Comparison of ENCODE assay signal across 11 cellular contexts in genomic region chr10:84493951-84494848, GRCh38.
DNase-seq lines count a peak whose midpoint lies in the region; ATAC-seq, FAIRE-seq and TF ChIP-seq lines count a peak whose summit lies in the region.
"Had no signal": no experiment of that assay in that cellular context is flagged by ENCODE, and none has a peak within 500 bp of the region (broad histone marks: within the 10 kb centered on the region; RNA-seq: fewer than 3 reads in every experiment).

No MANE protein-coding gene starts in this region.

- DNase-seq in AG20443 (ENCODE audit: low spot score) (peak; percentile 17), LHCN-M2 (ENCODE audit: low read depth) (peak; percentile 81), bronchial epithelial cell (ENCODE audit: low read depth) (peak; percentile 93), kidney tubule cell (ENCODE audit: low spot score) (peak; percentile 78), iPS-NIHi7 (ENCODE audit: extremely low spot score) (no peak)
- DNase-seq in stimulated activated CD4-positive, alpha-beta T cell treated with anti-CD3 and anti-CD28 coated beads, Interleukin-15, amount 100 ng/mL, for 24 hours = no peak
- no peak for DNase-seq in stimulated activated CD4-positive, alpha-beta T cell treated with anti-CD3 and anti-CD28 coated beads, Interleukin-1b, Interleukin-23, amount 100 ng/mL, for 48 hours
- DNase-seq: NCI-H1092, NCI-H774 had no signal

- H3K36me3 ChIP-seq in bronchial epithelial cell (ENCODE audit: control insufficient read depth, insufficient read depth, low read length) = no peaks in the 10 kb centered on the region

- H3K27me3 ChIP-seq in bronchial epithelial cell (ENCODE audit: control insufficient read depth, insufficient read depth, low read length) = no peaks in the 10 kb centered on the region
- H3K27me3 ChIP-seq: gastroesophageal sphincter had no signal

- H3K4me3 ChIP-seq in bronchial epithelial cell (ENCODE audit: low read depth, low read length) = no peak overlapping the region
- H3K4me3 ChIP-seq: gastroesophageal sphincter had no signal

- FAIRE-seq in bronchial epithelial cell (lab: Jason Lieb, UNC) = no peak

- no peak for TF ChIP-seq CTCF in bronchial epithelial cell (IDR thresholded peaks at IDR 0.05; ENCODE audit: insufficient read depth, low read length, severe bottlenecking)

- no peak for ATAC-seq in HG02678 (IDR thresholded peaks at IDR 0.05; ENCODE audit: unreplicated experiment)
- ATAC-seq: gastroesophageal sphincter had no signal

Comparison
In these comparisons a context has a peak if more than half of its experiments do, and no peak if none do; other contexts are left out.
1. DNase-seq: peak in AG20443 (single experiment), LHCN-M2 (single experiment), bronchial epithelial cell (single experiment) and kidney tubule cell (single experiment); none in stimulated activated CD4-positive, alpha-beta T cell treated with anti-CD3 and anti-CD28 coated beads, Interleukin-15, amount 100 ng/mL, for 24 hours (single experiment), stimulated activated CD4-positive, alpha-beta T cell treated with anti-CD3 and anti-CD28 coated beads, Interleukin-1b, Interleukin-23, amount 100 ng/mL, for 48 hours (single experiment) and iPS-NIHi7 (single experiment).